8 cellular contexts compared by ENCODE assay signal in genomic region chr10:26860542-26861325, GRCh38. TPM values are rescaled to one million over a fixed set of nuclear protein-coding genes. Genes with fewer than 3 reads are reported as not detected.
DNase-seq lines count a peak whose midpoint lies in the region; ATAC-seq, FAIRE-seq and TF ChIP-seq lines count a peak whose summit lies in the region.

Gene ABI1 (minus strand): TSS chr10:26860958. CDS start chr10:26860863, 95 bp downstream.

- DNase-seq in NCI-H1930 (lab: John Stamatoyannopoulos, UW) (peak; percentile 86), ascending aorta (ENCODE audit: low spot score in 2 of 2) (peak; percentile 91 to 98), right atrium auricular region (ENCODE audit: low spot score) (peak; percentile 98), psoas muscle (peak; percentile 98 to 99), urothelium cell line (ENCODE audit: low spot score) (peak; percentile 96)
- DNase-seq in T-helper 2 cell treated with Interferon-gamma antibody and Interleukin-4, amounts not matched to agents 5 μg/mL and 100 μg/mL, for 36 hours (ENCODE audit: low spot score) = peak; percentile 95

- no peak for FAIRE-seq in urothelium cell line (lab: Jason Lieb, UNC)

- H3K4me1 Mint-ChIP-seq in T-helper 2 cell treated with Interferon-gamma antibody and Interleukin-4, amounts not matched to agents 5 μg/mL and 100 μg/mL, for 36 hours (ENCODE audit: low read depth) = peaks cover 26% of the 10 kb centered on the region

- H3K9me3 ChIP-seq in ascending aorta (no peaks in the 10 kb centered on the region), right atrium auricular region (no peaks in the 10 kb centered on the region), psoas muscle (no peaks in the 10 kb centered on the region)

- no peaks in the 10 kb centered on the region for H3K9me3 Mint-ChIP-seq in T-helper 2 cell treated with Interferon-gamma antibody and Interleukin-4, amounts not matched to agents 5 μg/mL and 100 μg/mL, for 36 hours

- H3K4me1 ChIP-seq in ascending aorta (peaks cover 4 to 25% of the 10 kb centered on the region in 2 donors), right atrium auricular region (peaks cover 0 to 38% of the 10 kb centered on the region in 2 donors), psoas muscle (peaks cover 33% of the 10 kb centered on the region)

- H3K4me3 ChIP-seq in ascending aorta (peak within 1 kb of the TSS; percentile 90 to 99), right atrium auricular region (peak within 1 kb of the TSS; percentile 83 to 98), psoas muscle (peak within 1 kb of the TSS; percentile 73)

- H3K4me3 Mint-ChIP-seq in T-helper 2 cell treated with Interferon-gamma antibody and Interleukin-4, amounts not matched to agents 5 μg/mL and 100 μg/mL, for 36 hours = peak within 1 kb of the TSS; percentile 97

- H3K36me3 ChIP-seq in ascending aorta (no peaks in the 10 kb centered on the region), right atrium auricular region (no peaks in the 10 kb centered on the region), psoas muscle (ENCODE audit: insufficient read depth in 1 of 2, low read depth in 1 of 2) (no peaks in the 10 kb centered on the region)

- H3K27me3 Mint-ChIP-seq in T-helper 2 cell treated with Interferon-gamma antibody and Interleukin-4, amounts not matched to agents 5 μg/mL and 100 μg/mL, for 36 hours (ENCODE audit: low read depth) = peaks cover 8% of the 10 kb centered on the region

- H3K27me3 ChIP-seq in ascending aorta = no peaks in the 10 kb centered on the region
- H3K27me3 ChIP-seq in right atrium auricular region = no peaks in the 10 kb centered on the region
- no peaks in the 10 kb centered on the region for H3K27me3 ChIP-seq in psoas muscle (ENCODE audit: insufficient read depth in 3 of 3, low read length in 2 of 3)

- H3K27ac ChIP-seq in ascending aorta (peak within 1 kb of the TSS; percentile 97 to 99), right atrium auricular region (peak within 1 kb of the TSS; percentile 96 to 99), psoas muscle (peak within 1 kb of the TSS; percentile 95)

- peaks cover 9% of the 10 kb centered on the region for H3K36me3 Mint-ChIP-seq in T-helper 2 cell treated with Interferon-gamma antibody and Interleukin-4, amounts not matched to agents 5 μg/mL and 100 μg/mL, for 36 hours (ENCODE audit: low read depth)

- peak in 2 of 3 experiments; percentile 78 to 86 for TF ChIP-seq CTCF in ascending aorta (IDR thresholded peaks at IDR 0.05)
- peak; percentile 72 to 86 for TF ChIP-seq CTCF in right atrium auricular region (IDR thresholded peaks at IDR 0.05)
- no peak for TF ChIP-seq CTCF in psoas muscle (IDR thresholded peaks at IDR 0.05)

- H3K27ac Mint-ChIP-seq in T-helper 2 cell treated with Interferon-gamma antibody and Interleukin-4, amounts not matched to agents 5 μg/mL and 100 μg/mL, for 36 hours = peak within 1 kb of the TSS; percentile 100

- WGBS in psoas muscle, 3 donors = 1% methylated on average over 55 to 57 of the region's 57 CpGs

- peak; percentile 33 for ATAC-seq in GM18499 (IDR thresholded peaks at IDR 0.05; ENCODE audit: insufficient read depth, unreplicated experiment)
- ATAC-seq in HG02943 (IDR thresholded peaks at IDR 0.05; ENCODE audit: low read depth, unreplicated experiment) = peak; percentile 75
- peak; percentile 93 to 96 (median 94) for ATAC-seq in psoas muscle

- intact Hi-C loops in ascending aorta (cut with DNase I) = loop anchor here (1.0 to 5.0 kb wide), 5 partner anchors 21 to 382 kb away; partner anchors contain the start of genes ACBD5, ANKRD26, MASTL and PDSS1
- intact Hi-C loops in psoas muscle (cut with DNase I) = loop anchor here in 1 of 2 donors (5.0 kb wide), 2 partner anchors 133 to 163 kb away; partner anchors contain the start of gene PDSS1

RNA-seq across cellular contexts. Expression of gene ABI1, which starts in this region (rescaled TPM):
- total RNA-seq in ascending aorta (5.7 TPM), right atrium auricular region (10 to 100 TPM; 20.3 to 27.7 TPM), psoas muscle (10 to 100 TPM; 24.9 to 33.8 (median 31.2) TPM)
- 10 to 100 TPM; 13.9 to 30.6 (median 18.2) TPM for polyA plus RNA-seq in psoas muscle

Comparison
In these comparisons a context has a peak if more than half of its experiments do, and no peak if none do; other contexts are left out.
1. Peak in every context shown above with its lines: DNase-seq, ATAC-seq, H3K4me3 ChIP-seq and H3K27ac ChIP-seq.
2. ATAC-seq: peak in every context shown above with its lines; median percentile 94 in psoas muscle; 75 in HG02943; 33 in GM18499.